13 cellular contexts compared by ENCODE assay signal in the genomic region with DNA sequence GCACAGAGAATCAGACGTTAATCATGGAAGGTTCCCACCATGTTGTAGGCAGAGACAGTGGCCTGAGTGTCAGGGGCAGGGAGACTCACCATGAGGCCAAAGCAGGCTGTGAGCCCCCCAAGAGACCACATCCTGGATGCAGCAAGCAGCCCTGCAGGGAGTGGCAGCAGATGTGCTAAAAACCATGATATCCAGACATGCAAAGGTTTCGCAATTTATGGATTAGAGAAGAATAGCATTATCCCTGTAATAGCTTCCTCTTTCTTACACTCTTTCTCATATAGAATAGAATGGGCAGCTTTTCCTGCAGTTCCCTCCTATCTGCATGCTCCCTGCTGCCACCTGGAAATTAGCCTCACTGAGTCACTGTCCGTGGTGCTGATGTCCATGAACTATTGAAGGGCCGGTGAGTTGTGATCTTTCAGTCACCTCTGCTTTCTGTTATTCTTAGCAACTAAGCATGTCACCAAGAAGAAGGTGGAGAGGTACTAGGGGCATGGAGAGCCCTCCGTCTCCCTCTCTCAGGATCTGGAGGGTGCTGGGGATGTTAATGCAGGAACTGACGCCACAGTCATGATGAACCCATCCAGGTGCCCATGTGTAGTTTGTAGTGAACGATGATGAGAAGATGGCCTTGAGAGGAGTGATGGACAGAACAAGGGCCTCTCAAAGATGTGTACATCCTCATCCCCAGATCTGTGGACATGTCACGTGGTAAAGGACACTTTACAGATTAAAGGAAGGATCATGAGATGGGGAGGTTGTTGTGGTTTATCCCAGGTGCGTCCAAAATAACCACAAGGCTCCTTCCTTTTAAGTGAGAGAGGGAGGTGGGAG. TPM values are rescaled to one million over a fixed set of nuclear protein-coding genes. Genes with fewer than 3 reads are reported as not detected.
A peak's percentile ranks its signal among the peaks of the same experiment; 100 is the strongest.
DNase-seq lines count a peak whose midpoint lies in the region; ATAC-seq and TF ChIP-seq lines count a peak whose summit lies in the region.
"Had no signal": no experiment of that assay in that cellular context is flagged by ENCODE, and none has a peak within 500 bp of the region (broad histone marks: within the 10 kb centered on the region; RNA-seq: fewer than 3 reads in every experiment).

No MANE protein-coding gene starts in this region.

- H3K4me1 ChIP-seq in A673 (ENCODE audit: insufficient read depth, low read length, poor library complexity, severe bottlenecking): no peaks in the 10 kb centered on the region
- no peaks in the 10 kb centered on the region for H3K4me1 ChIP-seq in RWPE2 (ENCODE audit: insufficient read depth, poor library complexity, severe bottlenecking)
- H3K4me1 ChIP-seq: stomach had no signal

- ATAC-seq in RWPE2 (ENCODE audit: low read depth) (0 out of 3 replicates have a peak, but pooled peaks have one; percentile 40), GM18861 (IDR thresholded peaks at IDR 0.05; ENCODE audit: unreplicated experiment) (no peak), GM21786 (IDR thresholded peaks at IDR 0.05; ENCODE audit: unreplicated experiment) (no peak)

- POLR2A ChIA-PET in A673 (lab: Charles Lee; ENCODE audit: low non-redundant PET) (no interaction called here), HEK293T (lab: Yijun Ruan, JAX) (no interaction called here)

- peak; percentile 54 for DNase-seq in A673 (ENCODE audit: low spot score)
- DNase-seq in HEK293T (ENCODE audit: extremely low spot score): peak; percentile 36
- DNase-seq in RWPE2 (ENCODE audit: low spot score): no peak
- peak; percentile 9 to 43 for DNase-seq in foreskin fibroblast
- no peak for DNase-seq in effector CD8-positive, alpha-beta T cell (lab: John Stamatoyannopoulos, UW)
- DNase-seq in NCI-H748 (lab: John Stamatoyannopoulos, UW; ENCODE audit: unreplicated experiment): no peak
- DNase-seq: NCI-H1092 treated with DMSO at 0.1 percent for 48 hours, small intestine, stomach had no signal

- H3K4me3 ChIP-seq in A673 (ENCODE audit: low read depth, low read length, poor library complexity, severe bottlenecking) (no peak overlapping the region), RWPE2 (ENCODE audit: severe bottlenecking) (no peak overlapping the region), foreskin fibroblast (ENCODE audit: low read depth in 1 of 2, low read length in 2 of 2) (no peak overlapping the region)
- H3K4me3 ChIP-seq: SK-N-MC, stomach had no signal

- TF ChIP-seq CTCF in A673 (conservative IDR thresholded peaks at IDR 0.05; ENCODE audit: low read depth, low read length) (0 out of 2 replicates have a peak, but pooled peaks have one; percentile 13), RWPE2 (IDR thresholded peaks at IDR 0.05; ENCODE audit: poor library complexity, severe bottlenecking) (no peak), foreskin fibroblast (IDR thresholded peaks at IDR 0.05; ENCODE audit: low read depth, low read length) (no peak)

- BruUV-seq in A673 (replicated peaks; lab: Mats Ljungman, UMichigan): no TSS peak

- H3K36me3 ChIP-seq in A673 (ENCODE audit: insufficient read depth, low read length, poor library complexity, severe bottlenecking) (no peaks in the 10 kb centered on the region), RWPE2 (ENCODE audit: low read depth) (no peaks in the 10 kb centered on the region)
- H3K36me3 ChIP-seq: stomach had no signal

- H3K27me3 ChIP-seq in A673 (replicated peaks; ENCODE audit: insufficient read depth, low read depth, low read length, poor library complexity) (no peaks in the 10 kb centered on the region), RWPE2 (ENCODE audit: insufficient read depth, poor library complexity, severe bottlenecking) (no peaks in the 10 kb centered on the region)

- no peak overlapping the region for H3K27ac ChIP-seq in A673 (ENCODE audit: low read depth, low read length, poor library complexity, severe bottlenecking)
- no peak overlapping the region for H3K27ac ChIP-seq in RWPE2 (ENCODE audit: poor library complexity, severe bottlenecking)
- H3K27ac ChIP-seq: SK-N-MC, stomach had no signal

- H3K9me3 ChIP-seq in A673 (ENCODE audit: low read depth, low read length, poor library complexity, severe bottlenecking) (no peaks in the 10 kb centered on the region), RWPE2 (ENCODE audit: severe bottlenecking) (no peaks in the 10 kb centered on the region)

- intact Hi-C loops in A673 (cut with micrococcal nuclease; ENCODE audit: unreplicated experiment): no loop called here

- CTCF ChIA-PET in A673 (lab: Charles Lee): interaction anchor here (0.5 to 0.6 kb wide), 2 partner anchors 219 to 335 kb away, joined by 3 to 8 read pairs; no protein-coding TSS in a partner anchor
- CTCF ChIA-PET in HEK293T (lab: Yijun Ruan, JAX): no interaction called here

TF ChIP-seq in HEK293T, 16 proteins besides CTCF, POLR2A, EP300 and RAD21:
- TF ChIP-seq ZNF384 (IDR thresholded peaks at IDR 0.05): no peak
- TF ChIP-seq FOXK2 (IDR thresholded peaks at IDR 0.05): no peak
- no peak for TF ChIP-seq HDGF (IDR thresholded peaks at IDR 0.05; ENCODE audit: borderline replicate concordance)
- no peak for TF ChIP-seq FOXA1 (IDR thresholded peaks at IDR 0.05)
- no peak for TF ChIP-seq NFRKB (IDR thresholded peaks at IDR 0.05)
- no peak for TF ChIP-seq CTBP1 (IDR thresholded peaks at IDR 0.05; ENCODE audit: borderline replicate concordance)
- no peak for TF ChIP-seq FOXM1 (IDR thresholded peaks at IDR 0.05; ENCODE audit: borderline replicate concordance)

RNA-seq across cellular contexts. Expression of gene CEACAM4, which starts 9.9 kb away (rescaled TPM):
- total RNA-seq in A673 (2021): not detected in 2 replicates
- total RNA-seq: CD8-positive, alpha-beta memory T cell had no signal

RNA-seq across cellular contexts. Expression of gene CEACAM21, which starts 41.0 kb away (rescaled TPM):
- total RNA-seq in A673 (2021): 4.3 and 6.1 TPM in 2 replicates

Comparison
In these comparisons a context has a peak if more than half of its experiments do, and no peak if none do; other contexts are left out.
1. DNase-seq: peak in A673 (single experiment), HEK293T (single experiment) and foreskin fibroblast (2 of 2); none in RWPE2 (single experiment), effector CD8-positive, alpha-beta T cell (single experiment) and NCI-H748 (single experiment).